22 cellular contexts compared by ENCODE assay signal in the genomic region with DNA sequence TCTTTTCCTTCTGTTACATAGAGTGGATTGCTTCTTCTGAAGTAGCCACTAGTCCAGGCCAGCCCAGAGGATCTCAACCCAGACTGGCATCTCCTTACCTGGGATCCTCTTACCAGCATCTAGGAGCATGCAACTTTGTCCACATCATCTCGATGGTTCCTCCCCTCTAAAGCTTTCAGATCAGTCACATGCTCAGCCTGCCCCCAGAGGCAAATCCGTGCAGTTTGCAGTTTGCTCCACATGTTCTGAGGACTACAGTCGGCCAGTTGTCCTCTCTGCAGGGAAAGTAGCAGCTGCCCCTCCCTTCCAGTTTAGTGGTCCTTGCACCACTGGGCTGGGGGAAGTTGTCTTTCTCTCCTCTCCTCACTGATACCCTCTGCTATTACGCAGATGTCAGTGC.
DNase-seq lines count a peak whose midpoint lies in the region; FAIRE-seq and TF ChIP-seq lines count a peak whose summit lies in the region.
"Had no signal": no experiment of that assay in that cellular context is flagged by ENCODE, and none has a peak within 500 bp of the region (broad histone marks: within the 10 kb centered on the region; RNA-seq: fewer than 3 reads in every experiment).

No MANE protein-coding gene starts in this region.

- FAIRE-seq in kidney (lab: Jason Lieb, UNC): no peak
- FAIRE-seq: A204.1, pancreas had no signal

- H3K27ac ChIP-seq in osteoblast (ENCODE audit: low read depth, low read length) (no peak overlapping the region), kidney (ENCODE audit: low read depth in 2 of 2, low read length in 2 of 2) (no peak overlapping the region)
- H3K27ac ChIP-seq: dorsolateral prefrontal cortex, pancreas, PC-9, SJSA1, transverse colon had no signal

- no peaks in the 10 kb centered on the region for H3K36me3 ChIP-seq in osteoblast (ENCODE audit: insufficient read depth, low read length)
- no peaks in the 10 kb centered on the region for H3K36me3 ChIP-seq in kidney (ENCODE audit: control insufficient read depth in 1 of 2, insufficient read depth in 2 of 2, low read length in 2 of 2)
- H3K36me3 ChIP-seq: MG63, pancreas, SJSA1, transverse colon had no signal

- peaks cover 5% of the 10 kb centered on the region for H3K27me3 ChIP-seq in osteoblast (ENCODE audit: insufficient read depth, low read length)
- H3K27me3 ChIP-seq: dorsolateral prefrontal cortex, MG63, pancreas, SJSA1, transverse colon had no signal

- peaks cover 6% of the 10 kb centered on the region for H3K4me1 ChIP-seq in osteoblast (ENCODE audit: insufficient read depth, low read length)
- H3K4me1 ChIP-seq in kidney (ENCODE audit: control insufficient read depth in 1 of 2, insufficient read depth in 1 of 2, low read depth in 1 of 2, low read length in 2 of 2): no peaks in the 10 kb centered on the region
- H3K4me1 ChIP-seq: pancreas, SJSA1 had no signal

- H4K20me1 ChIP-seq in osteoblast (ENCODE audit: insufficient read depth, low read length): no peaks in the 10 kb centered on the region

- H3K4me3 ChIP-seq in NB4 (ENCODE audit: low read depth, low read length) (no peak overlapping the region), cardiac fibroblast (replicated peaks in 1 of 2; ENCODE audit: low read depth in 2 of 2, low read length in 2 of 2) (no peak overlapping the region), osteoblast (ENCODE audit: insufficient read depth, low read length) (no peak overlapping the region), kidney (ENCODE audit: low read length in 2 of 2) (no peak overlapping the region)
- H3K4me3 ChIP-seq: dorsolateral prefrontal cortex, MG63, pancreas, PC-9, SJSA1, transverse colon had no signal

- DNase-seq in NCI-H82 (lab: John Stamatoyannopoulos, UW) (peak; percentile 8), NCI-H82 treated with DMSO at 0.1 percent for 48 hours (lab: John Stamatoyannopoulos, UW; ENCODE audit: unreplicated experiment) (no peak), NB4 (ENCODE audit: low read depth) (peak; percentile 18), cardiac fibroblast (ENCODE audit: low read depth in 2 of 2) (peak; percentile 8 to 12), osteoblast (ENCODE audit: insufficient read length, low spot score, missing footprints) (no peak), kidney (no peak), NCI-H2107 (lab: John Stamatoyannopoulos, UW) (no peak), SK-N-DZ (ENCODE audit: low spot score) (no peak)
- DNase-seq: activated CD4-positive, alpha-beta T cell treated with anti-CD3 and anti-CD28 coated beads for 1 hour; activated CD8-positive, alpha-beta memory T cell treated with anti-CD3 and anti-CD28 coated beads, Interleukin-2, amount 10 ng/mL, durations not matched to agents 7 days and 5 days; activated naive CD8-positive, alpha-beta T cell treated with anti-CD3 and anti-CD28 coated beads, Interleukin-2, amount 50 U/mL, for 24 hours; dorsolateral prefrontal cortex; MG63; NCI-H187 treated with DMSO at 0.1 percent for 48 hours; NCI-H510A; pancreas; PC-9; stimulated activated CD4-positive, alpha-beta T cell treated with anti-CD3 and anti-CD28 coated beads, Interleukin-2, amount 100 ng/mL, for 24 hours; T-helper 9 cell; transverse colon had no signal

- no peak for TF ChIP-seq POLR2A in NB4 (IDR thresholded peaks at IDR 0.05; ENCODE audit: extremely low read depth, insufficient read length)

- intact Hi-C loops in kidney (cut with DNase I): no loop called here

- no peak overlapping the region for H3K9ac ChIP-seq in kidney (ENCODE audit: low read length in 2 of 2)

- no peak overlapping the region for H2AFZ ChIP-seq in osteoblast (ENCODE audit: low read length)
- H2AFZ ChIP-seq: PC-9 had no signal

- no peaks in the 10 kb centered on the region for H3K79me2 ChIP-seq in osteoblast (ENCODE audit: insufficient read depth, low read length)

- H3K9me3 ChIP-seq in osteoblast (ENCODE audit: low read depth, low read length) (no peaks in the 10 kb centered on the region), kidney (ENCODE audit: control insufficient read depth in 1 of 2, low read length in 2 of 2) (no peaks in the 10 kb centered on the region)
- H3K9me3 ChIP-seq: MG63, pancreas, SJSA1, transverse colon had no signal

- no peak overlapping the region for H3K4me2 ChIP-seq in osteoblast (ENCODE audit: insufficient read depth, low read length)
- H3K4me2 ChIP-seq: PC-9 had no signal

- no peak for TF ChIP-seq CTCF in NB4 (IDR thresholded peaks at IDR 0.05; ENCODE audit: low read depth, low read length)
- no peak for TF ChIP-seq CTCF in cardiac fibroblast (IDR thresholded peaks at IDR 0.05; ENCODE audit: low read depth, low read length)
- peak; percentile 12 for TF ChIP-seq CTCF in osteoblast (IDR thresholded peaks at IDR 0.05; ENCODE audit: extremely low read depth, low read depth, low read length)
- no peak for TF ChIP-seq CTCF in kidney (IDR thresholded peaks at IDR 0.05; ENCODE audit: borderline replicate concordance, extremely low read depth, insufficient read depth)

Comparison
In these comparisons a context has a peak if more than half of its experiments do, and no peak if none do; other contexts are left out.
1. DNase-seq: peak in NCI-H82 (single experiment), NB4 (single experiment) and cardiac fibroblast (2 of 2); none in NCI-H82 treated with DMSO at 0.1 percent for 48 hours (single experiment), osteoblast (single experiment), kidney (single experiment), NCI-H2107 (single experiment) and SK-N-DZ (single experiment).